7 cellular contexts compared by ENCODE assay signal in genomic region chr1:32066489-32066873, GRCh38. TPM values are rescaled to one million over a fixed set of nuclear protein-coding genes. Genes with fewer than 3 reads are reported as not detected.
A peak's percentile ranks its signal among the peaks of the same experiment; 100 is the strongest.
DNase-seq lines count a peak whose midpoint lies in the region; ATAC-seq lines count a peak whose summit lies in the region.

No MANE protein-coding gene starts in this region.

- DNase-seq in GM23248 (peak; percentile 57), NOMO-1 (lab: John Stamatoyannopoulos, UW; ENCODE audit: unreplicated experiment in 2 of 2) (peak; percentile 91 to 98), lung microvascular endothelial cell (ENCODE audit: low read depth in 2 of 2) (peak; percentile 39 to 96), cerebellum (ENCODE audit: low spot score) (no peak), NCI-H748 treated with DMSO at 0.1 percent for 48 hours (lab: John Stamatoyannopoulos, UW) (no peak)
- peak; percentile 23 for DNase-seq in central memory CD4-positive, alpha-beta T cell

- peaks cover 31% of the 10 kb centered on the region for H3K4me1 ChIP-seq in GM23248 (ENCODE audit: insufficient read depth)

- in situ Hi-C loops in GM23248 (cut with MboI) = no loop called here

- H3K27me3 ChIP-seq in GM23248 (replicated peaks; ENCODE audit: insufficient read depth) = no peaks in the 10 kb centered on the region

- no peaks in the 10 kb centered on the region for H4K20me1 ChIP-seq in GM23248 (ENCODE audit: insufficient read depth)

- 4 to 8% methylated on average over 4 of the region's 4 CpGs for WGBS in GM23248 (ENCODE audit: low coverage in 1 of 2, low lambda C conversion rate in 2 of 2, missing lambda C conversion rate in 2 of 2), 2 experiments

- no peaks in the 10 kb centered on the region for H3K9me2 ChIP-seq in GM23248 (ENCODE audit: insufficient read depth)

- ATAC-seq in GM18520 (IDR thresholded peaks at IDR 0.05; ENCODE audit: unreplicated experiment) = no peak

- H3K9ac ChIP-seq in GM23248 = no peak overlapping the region

- H3K79me2 ChIP-seq in GM23248 (ENCODE audit: insufficient read depth) = no peaks in the 10 kb centered on the region

- H3K9me3 ChIP-seq in GM23248 (ENCODE audit: low read depth) = no peaks in the 10 kb centered on the region

- no peak overlapping the region for H3K4me3 ChIP-seq in GM23248

- H2AFZ ChIP-seq in GM23248 = no peak overlapping the region

- H3K27ac ChIP-seq in GM23248 = no peak overlapping the region

- H3K36me3 ChIP-seq in GM23248 (ENCODE audit: low read depth) = peaks cover 7% of the 10 kb centered on the region; the same call in 1 of the 2 replicates

- peak overlapping the region; percentile 38 for H3K4me2 ChIP-seq in GM23248 (ENCODE audit: unreplicated experiment)

- H3F3A ChIP-seq in GM23248 (ENCODE audit: insufficient read depth) = peaks cover 62% of the 10 kb centered on the region; the same call in 1 of the 2 replicates

RNA-seq across cellular contexts. Expression of gene TMEM39B, which starts 6.3 kb away (rescaled TPM):
- 5.7 and 6.8 TPM in 2 replicates for total RNA-seq in GM23248 (2014; rRNA removed; shearing (Covaris generic))
- 21.4 and 24.1 TPM in 2 replicates for polyA plus RNA-seq in GM23248 (2016; fragmentation: Nextera tagmentation; extraction: Ambion mirVana)
- 8.5 and 10.5 TPM in 2 replicates for total RNA-seq in lung microvascular endothelial cell
- total RNA-seq in cerebellum = 8.2 TPM

RNA-seq across cellular contexts. Expression of gene KPNA6, which starts 41.4 kb away (rescaled TPM):
- 52.9 and 56.0 TPM in 2 replicates for total RNA-seq in GM23248 (2014; rRNA removed; shearing (Covaris generic))
- 38.3 and 39.9 TPM in 2 replicates for polyA plus RNA-seq in GM23248 (2016; fragmentation: Nextera tagmentation; extraction: Ambion mirVana)
- total RNA-seq in lung microvascular endothelial cell (22.4 and 27.8 TPM in 2 replicates), cerebellum (23.9 TPM)

RNA-seq across cellular contexts. Expression of gene KHDRBS1, which starts 52.8 kb away (rescaled TPM):
- total RNA-seq in GM23248 (2014; rRNA removed; shearing (Covaris generic)) = 41.7 and 50.6 TPM in 2 replicates
- polyA plus RNA-seq in GM23248 (2016; fragmentation: Nextera tagmentation; extraction: Ambion mirVana) = 65.7 and 68.6 TPM in 2 replicates
- total RNA-seq in lung microvascular endothelial cell (41.5 and 51.6 TPM in 2 replicates), cerebellum (82.9 TPM)

Comparison
In these comparisons a context has a peak if more than half of its experiments do, and no peak if none do; other contexts are left out.
1. DNase-seq: peak in GM23248 (single experiment), NOMO-1 (2 of 2), central memory CD4-positive, alpha-beta T cell (single experiment) and lung microvascular endothelial cell (2 of 2); none in cerebellum (single experiment) and NCI-H748 treated with DMSO at 0.1 percent for 48 hours (single experiment).